ENCODE assay signal across 2 cellular contexts in the genomic region with DNA sequence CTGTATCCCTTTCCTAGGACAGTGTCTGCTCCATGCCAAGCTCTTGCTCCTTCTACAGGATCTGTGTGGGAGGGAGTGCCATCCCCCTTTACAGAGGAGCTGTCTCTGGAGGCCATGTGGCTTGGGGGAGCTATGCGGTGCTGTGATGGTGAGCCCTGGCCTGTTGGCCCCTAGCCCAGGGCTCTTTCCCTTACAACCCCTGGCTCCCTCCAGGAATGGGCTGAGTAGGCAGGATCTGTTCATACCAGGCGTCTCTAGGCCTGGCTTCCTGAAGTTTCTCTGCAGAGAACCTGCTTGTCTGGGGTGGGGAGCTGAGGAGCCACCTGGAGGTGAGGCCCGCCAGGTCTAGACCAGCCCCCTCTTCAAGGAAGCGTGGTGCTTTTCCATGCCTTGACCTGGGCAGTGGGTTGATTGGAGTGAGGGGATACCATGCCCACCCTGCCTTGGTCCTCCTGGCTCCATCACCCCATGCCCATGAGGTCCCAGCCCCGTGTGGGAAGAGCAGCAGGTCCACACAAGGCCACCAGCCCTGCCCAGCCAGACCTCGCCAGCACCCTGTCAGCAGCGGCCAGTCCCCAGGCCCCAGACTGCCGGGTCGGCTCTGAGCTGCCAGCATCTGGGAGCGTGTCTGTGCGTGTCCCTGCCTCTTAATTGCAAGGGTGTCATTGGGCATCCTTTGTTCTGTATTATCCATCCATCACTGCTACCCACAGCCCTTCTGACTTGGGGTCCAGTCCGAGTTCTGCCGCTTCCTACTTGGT.
TF ChIP-seq lines count a peak whose summit lies in the region.

No MANE protein-coding gene starts in this region.

TF ChIP-seq in GM23338, 12 proteins besides CTCF, POLR2A, EP300 and RAD21 (continued from another document and continues in another):
- TF ChIP-seq, protein P1, sequence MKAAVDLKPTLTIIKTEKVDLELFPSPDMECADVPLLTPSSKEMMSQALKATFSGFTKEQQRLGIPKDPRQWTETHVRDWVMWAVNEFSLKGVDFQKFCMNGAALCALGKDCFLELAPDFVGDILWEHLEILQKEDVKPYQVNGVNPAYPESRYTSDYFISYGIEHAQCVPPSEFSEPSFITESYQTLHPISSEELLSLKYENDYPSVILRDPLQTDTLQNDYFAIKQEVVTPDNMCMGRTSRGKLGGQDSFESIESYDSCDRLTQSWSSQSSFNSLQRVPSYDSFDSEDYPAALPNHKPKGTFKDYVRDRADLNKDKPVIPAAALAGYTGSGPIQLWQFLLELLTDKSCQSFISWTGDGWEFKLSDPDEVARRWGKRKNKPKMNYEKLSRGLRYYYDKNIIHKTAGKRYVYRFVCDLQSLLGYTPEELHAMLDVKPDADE (IDR thresholded peaks at IDR 0.05): no peak
- TF ChIP-seq STAT1 (IDR thresholded peaks at IDR 0.05; ENCODE audit: unreplicated experiment): no peak
- no peak for TF ChIP-seq ZNF462 (CRISPR knock-in tag; IDR thresholded peaks at IDR 0.05)
- TF ChIP-seq EZH2 (IDR thresholded peaks at IDR 0.05; ENCODE audit: low read depth, unreplicated experiment): no peak
- TF ChIP-seq, protein P2, sequence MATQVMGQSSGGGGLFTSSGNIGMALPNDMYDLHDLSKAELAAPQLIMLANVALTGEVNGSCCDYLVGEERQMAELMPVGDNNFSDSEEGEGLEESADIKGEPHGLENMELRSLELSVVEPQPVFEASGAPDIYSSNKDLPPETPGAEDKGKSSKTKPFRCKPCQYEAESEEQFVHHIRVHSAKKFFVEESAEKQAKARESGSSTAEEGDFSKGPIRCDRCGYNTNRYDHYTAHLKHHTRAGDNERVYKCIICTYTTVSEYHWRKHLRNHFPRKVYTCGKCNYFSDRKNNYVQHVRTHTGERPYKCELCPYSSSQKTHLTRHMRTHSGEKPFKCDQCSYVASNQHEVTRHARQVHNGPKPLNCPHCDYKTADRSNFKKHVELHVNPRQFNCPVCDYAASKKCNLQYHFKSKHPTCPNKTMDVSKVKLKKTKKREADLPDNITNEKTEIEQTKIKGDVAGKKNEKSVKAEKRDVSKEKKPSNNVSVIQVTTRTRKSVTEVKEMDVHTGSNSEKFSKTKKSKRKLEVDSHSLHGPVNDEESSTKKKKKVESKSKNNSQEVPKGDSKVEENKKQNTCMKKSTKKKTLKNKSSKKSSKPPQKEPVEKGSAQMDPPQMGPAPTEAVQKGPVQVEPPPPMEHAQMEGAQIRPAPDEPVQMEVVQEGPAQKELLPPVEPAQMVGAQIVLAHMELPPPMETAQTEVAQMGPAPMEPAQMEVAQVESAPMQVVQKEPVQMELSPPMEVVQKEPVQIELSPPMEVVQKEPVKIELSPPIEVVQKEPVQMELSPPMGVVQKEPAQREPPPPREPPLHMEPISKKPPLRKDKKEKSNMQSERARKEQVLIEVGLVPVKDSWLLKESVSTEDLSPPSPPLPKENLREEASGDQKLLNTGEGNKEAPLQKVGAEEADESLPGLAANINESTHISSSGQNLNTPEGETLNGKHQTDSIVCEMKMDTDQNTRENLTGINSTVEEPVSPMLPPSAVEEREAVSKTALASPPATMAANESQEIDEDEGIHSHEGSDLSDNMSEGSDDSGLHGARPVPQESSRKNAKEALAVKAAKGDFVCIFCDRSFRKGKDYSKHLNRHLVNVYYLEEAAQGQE (IDR thresholded peaks at IDR 0.05; ENCODE audit: unreplicated experiment): no peak
- no peak for TF ChIP-seq NANOG (IDR thresholded peaks at IDR 0.05; ENCODE audit: borderline replicate concordance)
- TF ChIP-seq EZH2phosphoT487 (IDR thresholded peaks at IDR 0.05; ENCODE audit: unreplicated experiment): no peak
- no peak for TF ChIP-seq ZNF114 (CRISPR knock-in tag; IDR thresholded peaks at IDR 0.05)

TF ChIP-seq in GM12891, 5 proteins besides CTCF, POLR2A, EP300 and RAD21 (continued from another document):
- no peak for TF ChIP-seq POU2F2 (IDR thresholded peaks at IDR 0.05; ENCODE audit: low read depth, low read length)
